In genomic region chr5:173689171-173689676, GRCh38 we compare ENCODE assay signal across 1 cellular context.
A peak's percentile ranks its signal among the peaks of the same experiment; 100 is the strongest.
TF ChIP-seq lines count a peak whose summit lies in the region.

No MANE protein-coding gene starts in this region.

TF ChIP-seq in HepG2, 621 proteins besides CTCF, POLR2A, EP300 and RAD21 (continued from another document and continues in another):
- TF ChIP-seq AHDC1 (CRISPR knock-in tag; IDR thresholded peaks at IDR 0.05; ENCODE audit: borderline replicate concordance) (peak; percentile 33; the same call in 1 of the 2 replicates), KLF16 (CRISPR knock-in tag; IDR thresholded peaks at IDR 0.05) (0 out of 4 replicates have a peak, but pooled peaks of 1 of the 2 experiments have one; percentile 32), ZKSCAN1 (IDR thresholded peaks at IDR 0.05; ENCODE audit: low read length) (no peak), RARG (CRISPR knock-in tag; IDR thresholded peaks at IDR 0.05; ENCODE audit: low read depth) (no peak), SIX4 (CRISPR knock-in tag; IDR thresholded peaks at IDR 0.05) (no peak), ZFP91 (CRISPR knock-in tag; IDR thresholded peaks at IDR 0.05; ENCODE audit: borderline replicate concordance) (no peak), FOXP4 (CRISPR knock-in tag; IDR thresholded peaks at IDR 0.05) (0 out of 2 replicates have a peak, but pooled peaks have one; percentile 15), MED13 (CRISPR knock-in tag; IDR thresholded peaks at IDR 0.05) (no peak), ZNF782 (CRISPR knock-in tag; IDR thresholded peaks at IDR 0.05; ENCODE audit: borderline replicate concordance) (no peak), ZNF335 (CRISPR knock-in tag; IDR thresholded peaks at IDR 0.05) (0 out of 2 replicates have a peak, but pooled peaks have one; percentile 26), FOXK2 (IDR thresholded peaks at IDR 0.05) (no peak), ZNF232 (CRISPR knock-in tag; IDR thresholded peaks at IDR 0.05; ENCODE audit: borderline replicate concordance) (no peak), ZNF136 (CRISPR knock-in tag; IDR thresholded peaks at IDR 0.05; ENCODE audit: low read depth) (no peak), MTF2 (CRISPR knock-in tag; IDR thresholded peaks at IDR 0.05; ENCODE audit: borderline replicate concordance) (no peak), ELF1 (CRISPR knock-in tag; IDR thresholded peaks at IDR 0.05) (peak; percentile 46), POLR2AphosphoS5 (IDR thresholded peaks at IDR 0.05; ENCODE audit: low read depth, low read length) (peak; percentile 79), SRSF1 (optimal IDR thresholded peaks at IDR 0.05; ENCODE audit: low read depth, low read length) (no peak), ZNF205 (CRISPR knock-in tag; IDR thresholded peaks at IDR 0.05) (peak; percentile 67; the same call in 1 of the 2 replicates), ZSCAN5A (CRISPR knock-in tag; IDR thresholded peaks at IDR 0.05; ENCODE audit: borderline replicate concordance) (no peak), FOXA3 (CRISPR knock-in tag; IDR thresholded peaks at IDR 0.05) (peak; percentile 66), CC2D1A (CRISPR knock-in tag; IDR thresholded peaks at IDR 0.05) (no peak)
- TF ChIP-seq, protein P1, sequence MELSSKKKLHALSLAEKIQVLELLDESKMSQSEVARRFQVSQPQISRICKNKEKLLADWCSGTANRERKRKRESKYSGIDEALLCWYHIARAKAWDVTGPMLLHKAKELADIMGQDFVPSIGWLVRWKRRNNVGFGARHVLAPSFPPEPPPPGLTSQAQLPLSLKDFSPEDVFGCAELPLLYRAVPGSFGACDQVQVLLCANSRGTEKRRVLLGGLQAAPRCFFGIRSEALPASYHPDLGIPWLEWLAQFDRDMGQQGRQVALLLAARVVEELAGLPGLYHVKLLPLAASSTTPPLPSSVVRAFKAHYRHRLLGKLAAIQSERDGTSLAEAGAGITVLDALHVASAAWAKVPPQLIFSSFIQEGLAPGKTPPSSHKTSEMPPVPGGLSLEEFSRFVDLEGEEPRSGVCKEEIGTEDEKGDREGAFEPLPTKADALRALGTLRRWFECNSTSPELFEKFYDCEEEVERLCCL (CRISPR knock-in tag; IDR thresholded peaks at IDR 0.05; ENCODE audit: borderline replicate concordance): no peak
- TF ChIP-seq, protein P2, sequence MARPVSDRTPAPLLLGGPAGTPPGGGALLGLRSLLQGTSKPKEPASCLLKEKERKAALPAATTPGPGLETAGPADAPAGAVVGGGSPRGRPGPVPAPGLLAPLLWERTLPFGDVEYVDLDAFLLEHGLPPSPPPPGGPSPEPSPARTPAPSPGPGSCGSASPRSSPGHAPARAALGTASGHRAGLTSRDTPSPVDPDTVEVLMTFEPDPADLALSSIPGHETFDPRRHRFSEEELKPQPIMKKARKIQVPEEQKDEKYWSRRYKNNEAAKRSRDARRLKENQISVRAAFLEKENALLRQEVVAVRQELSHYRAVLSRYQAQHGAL (CRISPR knock-in tag; IDR thresholded peaks at IDR 0.05; ENCODE audit: not compliant biosample characterization): no peak
- TF ChIP-seq, protein P3, sequence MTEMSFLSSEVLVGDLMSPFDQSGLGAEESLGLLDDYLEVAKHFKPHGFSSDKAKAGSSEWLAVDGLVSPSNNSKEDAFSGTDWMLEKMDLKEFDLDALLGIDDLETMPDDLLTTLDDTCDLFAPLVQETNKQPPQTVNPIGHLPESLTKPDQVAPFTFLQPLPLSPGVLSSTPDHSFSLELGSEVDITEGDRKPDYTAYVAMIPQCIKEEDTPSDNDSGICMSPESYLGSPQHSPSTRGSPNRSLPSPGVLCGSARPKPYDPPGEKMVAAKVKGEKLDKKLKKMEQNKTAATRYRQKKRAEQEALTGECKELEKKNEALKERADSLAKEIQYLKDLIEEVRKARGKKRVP (CRISPR knock-in tag; IDR thresholded peaks at IDR 0.05): peak in 1 of 2 experiments; percentile 40; a peak in 1 of 4 replicates
- TF ChIP-seq, protein P4, sequence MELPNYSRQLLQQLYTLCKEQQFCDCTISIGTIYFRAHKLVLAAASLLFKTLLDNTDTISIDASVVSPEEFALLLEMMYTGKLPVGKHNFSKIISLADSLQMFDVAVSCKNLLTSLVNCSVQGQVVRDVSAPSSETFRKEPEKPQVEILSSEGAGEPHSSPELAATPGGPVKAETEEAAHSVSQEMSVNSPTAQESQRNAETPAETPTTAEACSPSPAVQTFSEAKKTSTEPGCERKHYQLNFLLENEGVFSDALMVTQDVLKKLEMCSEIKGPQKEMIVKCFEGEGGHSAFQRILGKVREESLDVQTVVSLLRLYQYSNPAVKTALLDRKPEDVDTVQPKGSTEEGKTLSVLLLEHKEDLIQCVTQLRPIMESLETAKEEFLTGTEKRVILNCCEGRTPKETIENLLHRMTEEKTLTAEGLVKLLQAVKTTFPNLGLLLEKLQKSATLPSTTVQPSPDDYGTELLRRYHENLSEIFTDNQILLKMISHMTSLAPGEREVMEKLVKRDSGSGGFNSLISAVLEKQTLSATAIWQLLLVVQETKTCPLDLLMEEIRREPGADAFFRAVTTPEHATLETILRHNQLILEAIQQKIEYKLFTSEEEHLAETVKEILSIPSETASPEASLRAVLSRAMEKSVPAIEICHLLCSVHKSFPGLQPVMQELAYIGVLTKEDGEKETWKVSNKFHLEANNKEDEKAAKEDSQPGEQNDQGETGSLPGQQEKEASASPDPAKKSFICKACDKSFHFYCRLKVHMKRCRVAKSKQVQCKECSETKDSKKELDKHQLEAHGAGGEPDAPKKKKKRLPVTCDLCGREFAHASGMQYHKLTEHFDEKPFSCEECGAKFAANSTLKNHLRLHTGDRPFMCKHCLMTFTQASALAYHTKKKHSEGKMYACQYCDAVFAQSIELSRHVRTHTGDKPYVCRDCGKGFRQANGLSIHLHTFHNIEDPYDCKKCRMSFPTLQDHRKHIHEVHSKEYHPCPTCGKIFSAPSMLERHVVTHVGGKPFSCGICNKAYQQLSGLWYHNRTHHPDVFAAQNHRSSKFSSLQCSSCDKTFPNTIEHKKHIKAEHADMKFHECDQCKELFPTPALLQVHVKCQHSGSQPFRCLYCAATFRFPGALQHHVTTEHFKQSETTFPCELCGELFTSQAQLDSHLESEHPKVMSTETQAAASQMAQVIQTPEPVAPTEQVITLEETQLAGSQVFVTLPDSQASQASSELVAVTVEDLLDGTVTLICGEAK (IDR thresholded peaks at IDR 0.05): no peak
- TF ChIP-seq, protein P4 (CRISPR knock-in tag; IDR thresholded peaks at IDR 0.05): no peak
